In the genomic region with DNA sequence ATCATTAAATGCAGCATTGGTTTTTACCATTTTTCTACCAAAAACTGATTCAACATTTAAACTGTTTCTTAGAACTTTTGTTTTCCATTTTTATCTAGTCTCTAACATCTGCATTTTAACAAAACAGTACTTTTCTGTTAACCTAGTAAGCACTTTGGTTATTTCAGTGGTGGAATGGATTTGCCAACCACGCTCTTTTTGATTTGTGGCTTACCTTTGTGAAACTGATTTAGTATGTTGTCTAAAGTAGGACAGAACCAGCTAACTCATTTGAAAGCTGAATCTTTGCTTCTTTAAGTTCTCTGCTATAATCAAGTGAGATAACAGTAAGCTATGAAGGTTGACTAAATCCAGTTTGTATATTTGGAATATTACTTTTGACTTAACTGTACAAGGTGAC, we compare ENCODE assay signal across 8 cellular contexts.
"Had no signal": no experiment of that assay in that cellular context is flagged by ENCODE, and none has a peak within 500 bp of the region (broad histone marks: within the 10 kb centered on the region; RNA-seq: fewer than 3 reads in every experiment).

No MANE protein-coding gene starts in this region.

- H2AFZ ChIP-seq: GM23248 had no signal

- H3K4me3 ChIP-seq: GM23248, HAP-1, K562 had no signal

- DNase-seq: GM23248, GOT3, H7, HFFc6, IMR-90, KG1 had no signal

- H3K4me1 ChIP-seq: HAP-1 had no signal

- H3K27ac Mint-ChIP-seq: HFFc6 had no signal

- H3K4me3 Mint-ChIP-seq: HFFc6 had no signal

- H3K27ac ChIP-seq: GM23248 had no signal

- H3K9ac ChIP-seq: GM23248 had no signal
